10 cellular contexts compared by ENCODE assay signal in the genomic region with DNA sequence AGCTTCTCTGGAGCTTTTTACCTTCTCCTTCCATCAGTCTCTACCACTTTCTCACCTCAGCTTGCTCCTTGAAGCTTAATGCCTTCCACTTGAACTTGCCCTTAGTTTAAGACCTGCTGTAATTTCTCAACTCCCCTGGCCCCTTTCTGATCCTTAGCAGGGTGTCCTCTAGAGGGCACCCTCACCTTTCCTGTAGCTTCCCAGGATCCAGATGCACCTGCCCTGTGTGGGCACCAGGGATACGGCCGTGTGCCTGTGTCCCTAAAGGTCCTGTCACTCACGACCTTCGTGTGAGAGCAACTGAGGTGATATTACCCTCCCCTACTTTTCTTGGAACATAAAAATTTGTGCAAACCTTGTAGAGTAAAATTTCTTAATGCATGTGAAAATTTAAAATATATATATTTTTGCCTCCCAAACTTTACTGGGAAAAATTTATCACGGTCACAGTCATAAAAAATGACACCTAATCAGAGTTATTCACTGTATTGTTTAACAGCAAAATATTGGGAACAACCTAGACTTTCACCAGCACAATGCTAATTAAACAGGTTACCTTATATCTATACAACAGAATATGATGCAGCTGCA. TPM values are rescaled to one million over a fixed set of nuclear protein-coding genes. Genes with fewer than 3 reads are reported as not detected.
DNase-seq lines count a peak whose midpoint lies in the region; ATAC-seq and TF ChIP-seq lines count a peak whose summit lies in the region.
"Had no signal": no experiment of that assay in that cellular context is flagged by ENCODE, and none has a peak within 500 bp of the region (broad histone marks: within the 10 kb centered on the region; RNA-seq: fewer than 3 reads in every experiment).

No MANE protein-coding gene starts in this region.

- no peak overlapping the region for H2BK15ac ChIP-seq in H9 (ENCODE audit: low read depth, low read length)

- H3K27me3 ChIP-seq in H9 (ENCODE audit: insufficient read depth, low read length), result no peaks in the 10 kb centered on the region
- peaks cover 51% of the 10 kb centered on the region for H3K27me3 ChIP-seq in foreskin keratinocyte

- H3K27me3 Mint-ChIP-seq in H9 (ENCODE audit: low read depth), result peaks cover 2% of the 10 kb centered on the region; the same call in 1 of the 2 replicates
- H3K27me3 Mint-ChIP-seq in stimulated activated memory B cell treated with anti-CD40 and anti-IgM and Interleukin-4, amounts not matched to agents 10 μg/mL and 1 μg/mL and 100 μg/mL, for 72 hours, result peaks cover 61% of the 10 kb centered on the region

- H4K20me1 ChIP-seq in H9 (ENCODE audit: control insufficient read depth, insufficient read depth, insufficient read length), result no peaks in the 10 kb centered on the region

- peaks cover 79% of the 10 kb centered on the region for H3K9me3 ChIP-seq in H9 (ENCODE audit: control insufficient read depth, low read depth, low read length)

- H3K23me2 ChIP-seq in H9 (ENCODE audit: insufficient read length, low read depth, low read length, poor library complexity, severe bottlenecking), result no peaks in the 10 kb centered on the region

- H3K9me3 Mint-ChIP-seq in H9, result peaks cover 87 to 93% of the 10 kb centered on the region in 2 experiments
- peaks cover 8% of the 10 kb centered on the region for H3K9me3 Mint-ChIP-seq in stimulated activated memory B cell treated with anti-CD40 and anti-IgM and Interleukin-4, amounts not matched to agents 10 μg/mL and 1 μg/mL and 100 μg/mL, for 72 hours

- no peak overlapping the region for H2BK5ac ChIP-seq in H9 (ENCODE audit: insufficient read length, low read length)

- no peak overlapping the region for H4K5ac ChIP-seq in H9 (ENCODE audit: insufficient read length, low read depth, low read length)

- no peak overlapping the region for H3K4me3 Mint-ChIP-seq in H9
- H3K4me3 Mint-ChIP-seq in stimulated activated memory B cell treated with anti-CD40 and anti-IgM and Interleukin-4, amounts not matched to agents 10 μg/mL and 1 μg/mL and 100 μg/mL, for 72 hours, result no peak overlapping the region
- H3K4me3 Mint-ChIP-seq: IgD-negative memory B cell had no signal

- no peak overlapping the region for H3K56ac ChIP-seq in H9 (ENCODE audit: insufficient read length, low read depth, low read length)

- TF ChIP-seq CTCF in C4-2B (conservative IDR thresholded peaks at IDR 0.05) (peak; percentile 72), H9 (conservative IDR thresholded peaks at IDR 0.05) (peak; percentile 34; the same call in 2 of the 3 replicates), foreskin keratinocyte (conservative IDR thresholded peaks at IDR 0.05) (peak; percentile 86)

- no peaks in the 10 kb centered on the region for H3K79me1 ChIP-seq in H9 (ENCODE audit: insufficient read depth, low read depth, low read length, poor library complexity, severe bottlenecking)

- no peak overlapping the region for H3K4me2 ChIP-seq in H9 (ENCODE audit: insufficient read depth, insufficient read length, low read length)

- no peak overlapping the region for H2BK120ac ChIP-seq in H9 (ENCODE audit: low read depth, low read length, poor library complexity, severe bottlenecking)

- H3K27ac Mint-ChIP-seq in H9, result no peak overlapping the region
- no peak overlapping the region for H3K27ac Mint-ChIP-seq in stimulated activated memory B cell treated with anti-CD40 and anti-IgM and Interleukin-4, amounts not matched to agents 10 μg/mL and 1 μg/mL and 100 μg/mL, for 72 hours
- H3K27ac Mint-ChIP-seq: IgD-negative memory B cell had no signal

- no peak overlapping the region for H3K27ac ChIP-seq in C4-2B
- H3K27ac ChIP-seq in H9 (ENCODE audit: insufficient read length, low read depth, low read length), result no peak overlapping the region
- H3K27ac ChIP-seq in foreskin keratinocyte, result no peak overlapping the region

- no peak overlapping the region for H2AFZ ChIP-seq in H9 (ENCODE audit: low read length)

- H3K23ac ChIP-seq in H9 (ENCODE audit: insufficient read length, low read depth, low read length), result no peak overlapping the region

- no peak overlapping the region for H2BK12ac ChIP-seq in H9 (ENCODE audit: insufficient read length, low read depth, low read length)

- H3K4me1 ChIP-seq in H9 (ENCODE audit: insufficient read depth, low read length) (no peaks in the 10 kb centered on the region), foreskin keratinocyte (no peaks in the 10 kb centered on the region)

- H4K91ac ChIP-seq in H9 (ENCODE audit: insufficient read length, low read depth, low read length), result no peak overlapping the region

- ATAC-seq in foreskin keratinocyte (peak; percentile 48), HG02885 (IDR thresholded peaks at IDR 0.05; ENCODE audit: poor library complexity, unreplicated experiment) (no peak), HG03095 (IDR thresholded peaks at IDR 0.05; ENCODE audit: unreplicated experiment) (no peak), HG03108 (IDR thresholded peaks at IDR 0.05; ENCODE audit: unreplicated experiment) (no peak)
- ATAC-seq in stimulated activated memory B cell treated with anti-CD40 and anti-IgM and Interleukin-4, amounts not matched to agents 10 μg/mL and 1 μg/mL and 100 μg/mL, for 72 hours, result no peak

- no peaks in the 10 kb centered on the region for H3K4me1 Mint-ChIP-seq in H9
- no peaks in the 10 kb centered on the region for H3K4me1 Mint-ChIP-seq in stimulated activated memory B cell treated with anti-CD40 and anti-IgM and Interleukin-4, amounts not matched to agents 10 μg/mL and 1 μg/mL and 100 μg/mL, for 72 hours
- H3K4me1 Mint-ChIP-seq: IgD-negative memory B cell had no signal

- H3K14ac ChIP-seq in H9 (ENCODE audit: insufficient read depth, low read length), result no peak overlapping the region

- DNase-seq in H9, result no peak
- DNase-seq in RPMI8226, result peak; percentile 7
- peak; percentile 6 to 39 for DNase-seq in foreskin keratinocyte

- H3K79me2 ChIP-seq in H9 (ENCODE audit: insufficient read depth, low read length), result no peaks in the 10 kb centered on the region

- peaks cover 0 to 37% (median 17%) of the 10 kb centered on the region in 3 experiments; a peak in 5 of 7 replicates for H3K36me3 Mint-ChIP-seq in H9 (ENCODE audit: insufficient read depth in 1 of 3, low read depth in 3 of 3)
- H3K36me3 Mint-ChIP-seq in stimulated activated memory B cell treated with anti-CD40 and anti-IgM and Interleukin-4, amounts not matched to agents 10 μg/mL and 1 μg/mL and 100 μg/mL, for 72 hours, result no peaks in the 10 kb centered on the region
- H3K36me3 Mint-ChIP-seq: IgD-negative memory B cell had no signal

- no peak overlapping the region for H4K8ac ChIP-seq in H9 (replicated peaks; ENCODE audit: insufficient read length, low read depth, low read length)

- H3K9ac ChIP-seq in H9 (ENCODE audit: extremely low read depth, insufficient read length, low read length), result no peak overlapping the region

- H2AK5ac ChIP-seq in H9 (ENCODE audit: insufficient read length, low read length), result no peak overlapping the region

- no peak overlapping the region for H2BK20ac ChIP-seq in H9 (ENCODE audit: low read depth, low read length, poor library complexity, severe bottlenecking)

- WGBS in H9 (ENCODE audit: extremely low coverage, insufficient read length, low lambda C conversion rate), result no CpG with 5 or more reads among the region's 5 CpGs

- H3T11ph ChIP-seq in H9 (ENCODE audit: low read length), result no peak overlapping the region

- H3K18ac ChIP-seq in H9 (ENCODE audit: insufficient read length, low read depth, low read length), result no peak overlapping the region

- H3K4ac ChIP-seq in H9 (ENCODE audit: low read depth, low read length), result no peak overlapping the region

RNA-seq across cellular contexts. Expression of a gene that starts 46.4 kb away (rescaled TPM):
- not detected in 2 replicates for total RNA-seq in H9 (2021)
- not detected in 2 replicates for total RNA-seq in foreskin keratinocyte
- polyA plus RNA-seq in foreskin keratinocyte, result not detected in 2 replicates
- total RNA-seq: urinary bladder had no signal
- polyA plus RNA-seq: IgD-negative memory B cell, urinary bladder had no signal

Comparison
In these comparisons a context has a peak if more than half of its experiments do, and no peak if none do; other contexts are left out.
1. CTCF ChIP-seq: peak in every context shown above with its lines; median percentile 86 in foreskin keratinocyte; 72 in C4-2B; 34 in H9.